ENCODE assay signal across 8 cellular contexts in genomic region chr2:197452754-197453122, GRCh38. TPM values are rescaled to one million over a fixed set of nuclear protein-coding genes. Genes with fewer than 3 reads are reported as not detected.
A peak's percentile ranks its signal among the peaks of the same experiment; 100 is the strongest.
DNase-seq lines count a peak whose midpoint lies in the region; ATAC-seq and TF ChIP-seq lines count a peak whose summit lies in the region.

No MANE protein-coding gene starts in this region.

- H3F3A ChIP-seq in SU-DHL-6 (ENCODE audit: insufficient read depth): peaks cover 8% of the 10 kb centered on the region; the same call in 1 of the 2 replicates

- peaks cover 43% of the 10 kb centered on the region for H3K79me2 ChIP-seq in SU-DHL-6 (ENCODE audit: insufficient read depth, low read length)

- H3K36me3 ChIP-seq in SU-DHL-6 (ENCODE audit: low read length) (no peaks in the 10 kb centered on the region), gastrocnemius medialis (no peaks in the 10 kb centered on the region)

- H3K27me3 ChIP-seq in SU-DHL-6 (ENCODE audit: low read length) (no peaks in the 10 kb centered on the region), gastrocnemius medialis (no peaks in the 10 kb centered on the region)

- intact Hi-C loops in gastrocnemius medialis (cut with DNase I; ENCODE audit: low total_unique reads): loop anchor here (1.0 to 5.0 kb wide), 4 partner anchors 17 to 255 kb away; partner anchors contain the start of genes HSPE1, MARS2, MOB4 and SF3B1

- in situ Hi-C loops in gastrocnemius medialis (cut with MboI; ENCODE audit: low sequenced_read_pairs in 4 of 4): loop anchor here in 1 of 4 donors (10.0 kb wide), 1 partner anchor 52 kb away; the partner anchor contains the start of gene HSPE1

- peak; percentile 33 to 43 for ATAC-seq in gastrocnemius medialis

- H3K4me2 ChIP-seq in SU-DHL-6 (ENCODE audit: low read depth, low read length, poor library complexity, severe bottlenecking): peak overlapping the region; percentile 80

- TF ChIP-seq CTCF in SU-DHL-6 (IDR thresholded peaks at IDR 0.05; ENCODE audit: insufficient read depth, low read length, poor library complexity, severe bottlenecking) (no peak), fibroblast of villous mesenchyme (IDR thresholded peaks at IDR 0.05; ENCODE audit: insufficient read depth, low read depth, low read length) (no peak), gastrocnemius medialis (IDR thresholded peaks at IDR 0.05 in 4 of 5, conservative IDR thresholded peaks at IDR 0.05 in 1 of 5) (no peak)

- peak; percentile 49 for TF ChIP-seq POLR2A in GM10847 (IDR thresholded peaks at IDR 0.05; ENCODE audit: extremely low read depth, insufficient read length)
- no peak for TF ChIP-seq POLR2A in gastrocnemius medialis (IDR thresholded peaks at IDR 0.05)

- H3K4me3 ChIP-seq in SU-DHL-6 (ENCODE audit: insufficient read depth, low read length, poor library complexity, severe bottlenecking) (peak overlapping the region; percentile 59), fibroblast of villous mesenchyme (ENCODE audit: low read depth, low read length) (peak overlapping the region; percentile 68), gastrocnemius medialis (peak overlapping the region; percentile 63 to 94 (median 76))

- peak overlapping the region; percentile 60 for H3K9ac ChIP-seq in SU-DHL-6 (ENCODE audit: low read length)

- peak overlapping the region; percentile 30 for H2AFZ ChIP-seq in SU-DHL-6 (ENCODE audit: low read depth, low read length, severe bottlenecking)

- H3K9me2 ChIP-seq in SU-DHL-6 (replicated peaks; ENCODE audit: insufficient read depth, low read length): no peaks in the 10 kb centered on the region

- DNase-seq in fibroblast of villous mesenchyme (ENCODE audit: low read depth) (no peak), gastrocnemius medialis (no peak), AG20443 (ENCODE audit: low spot score) (no peak), GF-D8 (lab: John Stamatoyannopoulos, UW) (no peak), iPS-NIHi11 (ENCODE audit: low spot score) (no peak), kidney glomerular epithelial cell (lab: John Stamatoyannopoulos, UW) (no peak)

- H3K9me3 ChIP-seq in SU-DHL-6 (ENCODE audit: insufficient read depth, low read length) (no peaks in the 10 kb centered on the region), gastrocnemius medialis (no peaks in the 10 kb centered on the region)

- peaks cover 9% of the 10 kb centered on the region; the same call in 1 of the 2 replicates for H4K20me1 ChIP-seq in SU-DHL-6 (ENCODE audit: low read depth, low read length)

- peaks cover 11 to 19% of the 10 kb centered on the region in 2 donors for H3K4me1 ChIP-seq in gastrocnemius medialis

- H3K27ac ChIP-seq in SU-DHL-6 (ENCODE audit: low read depth, low read length): peak overlapping the region; percentile 46
- peak overlapping the region; percentile 93 to 100 (median 96) for H3K27ac ChIP-seq in gastrocnemius medialis

RNA-seq across cellular contexts. Expression of gene COQ10B, which starts 0.6 kb away (rescaled TPM):
- 49.0 and 69.5 TPM in 2 replicates for total RNA-seq in fibroblast of villous mesenchyme
- 10 to 100 TPM in 2 of 4 donors, 1 to 10 TPM in 2; 7.4 to 21.5 (median 13.7) TPM for total RNA-seq in gastrocnemius medialis

RNA-seq across cellular contexts. Expression of gene SF3B1, which starts 17.9 kb away (rescaled TPM):
- total RNA-seq in fibroblast of villous mesenchyme (185 and 247 TPM in 2 replicates), gastrocnemius medialis (100 to 1,000 TPM; 137 to 297 (median 158) TPM)

RNA-seq across cellular contexts. Expression of gene HSPD1, which starts 46.9 kb away (rescaled TPM):
- total RNA-seq in fibroblast of villous mesenchyme: 118 and 185 TPM in 2 replicates
- 100 to 1,000 TPM in 1 of 4 donors, 10 to 100 TPM in 3; 82.0 to 104 (median 88.2) TPM for total RNA-seq in gastrocnemius medialis

RNA-seq across cellular contexts. Expression of gene HSPE1, which starts 47.4 kb away (rescaled TPM):
- total RNA-seq in fibroblast of villous mesenchyme (34.1 and 58.3 TPM in 2 replicates), gastrocnemius medialis (100 to 1,000 TPM in 1 of 4 donors, 10 to 100 TPM in 3; 43.2 to 122 (median 88.0) TPM)
